In the genomic region with DNA sequence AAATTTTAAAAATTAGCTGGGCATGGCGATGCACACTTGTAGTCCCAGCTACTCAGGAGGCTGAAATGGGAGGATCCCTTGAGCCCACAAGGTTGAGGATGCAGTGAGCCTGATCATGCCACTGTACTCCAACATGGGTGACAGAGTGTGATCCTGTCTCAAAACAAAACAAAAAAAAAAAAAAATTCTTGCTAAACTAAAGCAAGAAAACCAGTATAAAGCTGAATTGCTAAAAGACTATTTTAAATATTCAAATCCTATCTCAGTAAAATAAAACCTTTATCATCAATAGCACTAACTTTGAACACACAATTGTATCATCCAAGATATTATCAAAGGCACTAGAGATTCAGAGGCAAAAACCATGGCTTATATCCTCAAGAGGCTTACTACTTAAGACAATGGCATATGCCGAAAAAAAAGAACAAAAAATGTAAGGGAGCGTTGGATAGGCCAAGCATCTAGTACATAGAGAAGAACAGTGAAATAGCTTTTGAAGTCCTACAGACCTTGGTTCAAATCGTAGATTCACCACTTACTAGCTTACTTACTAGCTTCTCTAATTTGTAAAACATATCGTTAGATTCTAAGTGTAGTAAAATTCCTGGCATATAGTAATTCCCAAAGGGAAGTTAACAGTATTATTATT, we compare ENCODE assay signal across 1 cellular context.
TF ChIP-seq lines count a peak whose summit lies in the region.

No MANE protein-coding gene starts in this region.

TF ChIP-seq in K562, 482 proteins besides CTCF, POLR2A, EP300 and RAD21 (continued from another document and continues in another):
- TF ChIP-seq, protein P1, sequence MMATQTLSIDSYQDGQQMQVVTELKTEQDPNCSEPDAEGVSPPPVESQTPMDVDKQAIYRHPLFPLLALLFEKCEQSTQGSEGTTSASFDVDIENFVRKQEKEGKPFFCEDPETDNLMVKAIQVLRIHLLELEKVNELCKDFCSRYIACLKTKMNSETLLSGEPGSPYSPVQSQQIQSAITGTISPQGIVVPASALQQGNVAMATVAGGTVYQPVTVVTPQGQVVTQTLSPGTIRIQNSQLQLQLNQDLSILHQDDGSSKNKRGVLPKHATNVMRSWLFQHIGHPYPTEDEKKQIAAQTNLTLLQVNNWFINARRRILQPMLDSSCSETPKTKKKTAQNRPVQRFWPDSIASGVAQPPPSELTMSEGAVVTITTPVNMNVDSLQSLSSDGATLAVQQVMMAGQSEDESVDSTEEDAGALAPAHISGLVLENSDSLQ (IDR thresholded peaks at IDR 0.05) = no peak
- TF ChIP-seq CBFA2T3 (IDR thresholded peaks at IDR 0.05) = no peak
- no peak for TF ChIP-seq MTA3 (IDR thresholded peaks at IDR 0.05; ENCODE audit: borderline replicate concordance)
- TF ChIP-seq, protein P2, sequence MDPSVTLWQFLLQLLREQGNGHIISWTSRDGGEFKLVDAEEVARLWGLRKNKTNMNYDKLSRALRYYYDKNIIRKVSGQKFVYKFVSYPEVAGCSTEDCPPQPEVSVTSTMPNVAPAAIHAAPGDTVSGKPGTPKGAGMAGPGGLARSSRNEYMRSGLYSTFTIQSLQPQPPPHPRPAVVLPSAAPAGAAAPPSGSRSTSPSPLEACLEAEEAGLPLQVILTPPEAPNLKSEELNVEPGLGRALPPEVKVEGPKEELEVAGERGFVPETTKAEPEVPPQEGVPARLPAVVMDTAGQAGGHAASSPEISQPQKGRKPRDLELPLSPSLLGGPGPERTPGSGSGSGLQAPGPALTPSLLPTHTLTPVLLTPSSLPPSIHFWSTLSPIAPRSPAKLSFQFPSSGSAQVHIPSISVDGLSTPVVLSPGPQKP (CRISPR knock-in tag; IDR thresholded peaks at IDR 0.05) = no peak
- TF ChIP-seq ILK (tag; IDR thresholded peaks at IDR 0.05; ENCODE audit: borderline replicate concordance, low read depth) = no peak
- TF ChIP-seq KDM1A (IDR thresholded peaks at IDR 0.05) = no peak
- TF ChIP-seq MAFK (IDR thresholded peaks at IDR 0.05; ENCODE audit: low read length) = no peak
- TF ChIP-seq, protein P3, sequence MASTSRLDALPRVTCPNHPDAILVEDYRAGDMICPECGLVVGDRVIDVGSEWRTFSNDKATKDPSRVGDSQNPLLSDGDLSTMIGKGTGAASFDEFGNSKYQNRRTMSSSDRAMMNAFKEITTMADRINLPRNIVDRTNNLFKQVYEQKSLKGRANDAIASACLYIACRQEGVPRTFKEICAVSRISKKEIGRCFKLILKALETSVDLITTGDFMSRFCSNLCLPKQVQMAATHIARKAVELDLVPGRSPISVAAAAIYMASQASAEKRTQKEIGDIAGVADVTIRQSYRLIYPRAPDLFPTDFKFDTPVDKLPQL (IDR thresholded peaks at IDR 0.05; ENCODE audit: extremely low read depth, insufficient read length) = no peak
- TF ChIP-seq MXD1 (CRISPR knock-in tag; IDR thresholded peaks at IDR 0.05; ENCODE audit: borderline replicate concordance, poor library complexity, severe bottlenecking) = no peak
- no peak for TF ChIP-seq SIRT6 (IDR thresholded peaks at IDR 0.05; ENCODE audit: low read depth, low read length)
- no peak for TF ChIP-seq ZNF239 (CRISPR knock-in tag; IDR thresholded peaks at IDR 0.05)
- TF ChIP-seq CREB3L1 (IDR thresholded peaks at IDR 0.05; ENCODE audit: borderline replicate concordance, low read depth) = no peak
- no peak for TF ChIP-seq RBM15 (IDR thresholded peaks at IDR 0.05; ENCODE audit: insufficient read depth, low read length)
- no peak for TF ChIP-seq PPARD (CRISPR knock-in tag; IDR thresholded peaks at IDR 0.05)
- TF ChIP-seq SFPQ (IDR thresholded peaks at IDR 0.05; ENCODE audit: low read depth, low read length) = no peak
- TF ChIP-seq TAF9B (IDR thresholded peaks at IDR 0.05; ENCODE audit: partially characterized antibody) = no peak
- TF ChIP-seq, protein P4, sequence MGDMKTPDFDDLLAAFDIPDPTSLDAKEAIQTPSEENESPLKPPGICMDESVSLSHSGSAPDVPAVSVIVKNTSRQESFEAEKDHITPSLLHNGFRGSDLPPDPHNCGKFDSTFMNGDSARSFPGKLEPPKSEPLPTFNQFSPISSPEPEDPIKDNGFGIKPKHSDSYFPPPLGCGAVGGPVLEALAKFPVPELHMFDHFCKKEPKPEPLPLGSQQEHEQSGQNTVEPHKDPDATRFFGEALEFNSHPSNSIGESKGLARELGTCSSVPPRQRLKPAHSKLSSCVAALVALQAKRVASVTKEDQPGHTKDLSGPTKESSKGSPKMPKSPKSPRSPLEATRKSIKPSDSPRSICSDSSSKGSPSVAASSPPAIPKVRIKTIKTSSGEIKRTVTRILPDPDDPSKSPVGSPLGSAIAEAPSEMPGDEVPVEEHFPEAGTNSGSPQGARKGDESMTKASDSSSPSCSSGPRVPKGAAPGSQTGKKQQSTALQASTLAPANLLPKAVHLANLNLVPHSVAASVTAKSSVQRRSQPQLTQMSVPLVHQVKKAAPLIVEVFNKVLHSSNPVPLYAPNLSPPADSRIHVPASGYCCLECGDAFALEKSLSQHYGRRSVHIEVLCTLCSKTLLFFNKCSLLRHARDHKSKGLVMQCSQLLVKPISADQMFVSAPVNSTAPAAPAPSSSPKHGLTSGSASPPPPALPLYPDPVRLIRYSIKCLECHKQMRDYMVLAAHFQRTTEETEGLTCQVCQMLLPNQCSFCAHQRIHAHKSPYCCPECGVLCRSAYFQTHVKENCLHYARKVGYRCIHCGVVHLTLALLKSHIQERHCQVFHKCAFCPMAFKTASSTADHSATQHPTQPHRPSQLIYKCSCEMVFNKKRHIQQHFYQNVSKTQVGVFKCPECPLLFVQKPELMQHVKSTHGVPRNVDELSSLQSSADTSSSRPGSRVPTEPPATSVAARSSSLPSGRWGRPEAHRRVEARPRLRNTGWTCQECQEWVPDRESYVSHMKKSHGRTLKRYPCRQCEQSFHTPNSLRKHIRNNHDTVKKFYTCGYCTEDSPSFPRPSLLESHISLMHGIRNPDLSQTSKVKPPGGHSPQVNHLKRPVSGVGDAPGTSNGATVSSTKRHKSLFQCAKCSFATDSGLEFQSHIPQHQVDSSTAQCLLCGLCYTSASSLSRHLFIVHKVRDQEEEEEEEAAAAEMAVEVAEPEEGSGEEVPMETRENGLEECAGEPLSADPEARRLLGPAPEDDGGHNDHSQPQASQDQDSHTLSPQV (IDR thresholded peaks at IDR 0.05) = 0 out of 2 replicates have a peak, but pooled peaks have one; percentile 16
- TF ChIP-seq CTBP1 (IDR thresholded peaks at IDR 0.05; ENCODE audit: borderline replicate concordance) = no peak
- no peak for TF ChIP-seq E4F1 (CRISPR knock-in tag; IDR thresholded peaks at IDR 0.05; ENCODE audit: borderline replicate concordance)
- TF ChIP-seq TCFL5 (CRISPR knock-in tag; conservative IDR thresholded peaks at IDR 0.05) = no peak
- TF ChIP-seq NEUROD1 (IDR thresholded peaks at IDR 0.05; ENCODE audit: borderline replicate concordance, low read depth, low read length, partially characterized antibody) = no peak
- TF ChIP-seq E2F4 (CRISPR knock-in tag; IDR thresholded peaks at IDR 0.05; ENCODE audit: low read depth) = no peak
- TF ChIP-seq SRF (CRISPR knock-in tag; IDR thresholded peaks at IDR 0.05) = no peak
- no peak for TF ChIP-seq ZNF24 (IDR thresholded peaks at IDR 0.05)
- no peak for TF ChIP-seq ZNF436 (CRISPR knock-in tag; IDR thresholded peaks at IDR 0.05)
- TF ChIP-seq XRCC5 (IDR thresholded peaks at IDR 0.05; ENCODE audit: low read depth, low read length) = no peak
- 0 out of 2 replicates have a peak, but pooled peaks have one; percentile 36 for TF ChIP-seq SOX6 (IDR thresholded peaks at IDR 0.05)
- no peak for TF ChIP-seq ZNF324 (CRISPR knock-in tag; IDR thresholded peaks at IDR 0.05)
- no peak for TF ChIP-seq GABPB1 (CRISPR knock-in tag; IDR thresholded peaks at IDR 0.05)
- 0 out of 2 replicates have a peak, but pooled peaks have one; percentile 8 for TF ChIP-seq ADNP (tag; IDR thresholded peaks at IDR 0.05)
- TF ChIP-seq CSDE1 (IDR thresholded peaks at IDR 0.05) = no peak
- TF ChIP-seq HMGXB4 (CRISPR knock-in tag; IDR thresholded peaks at IDR 0.05) = no peak
- no peak for TF ChIP-seq TRIM25 (IDR thresholded peaks at IDR 0.05; ENCODE audit: borderline replicate concordance)
- TF ChIP-seq, protein P5, sequence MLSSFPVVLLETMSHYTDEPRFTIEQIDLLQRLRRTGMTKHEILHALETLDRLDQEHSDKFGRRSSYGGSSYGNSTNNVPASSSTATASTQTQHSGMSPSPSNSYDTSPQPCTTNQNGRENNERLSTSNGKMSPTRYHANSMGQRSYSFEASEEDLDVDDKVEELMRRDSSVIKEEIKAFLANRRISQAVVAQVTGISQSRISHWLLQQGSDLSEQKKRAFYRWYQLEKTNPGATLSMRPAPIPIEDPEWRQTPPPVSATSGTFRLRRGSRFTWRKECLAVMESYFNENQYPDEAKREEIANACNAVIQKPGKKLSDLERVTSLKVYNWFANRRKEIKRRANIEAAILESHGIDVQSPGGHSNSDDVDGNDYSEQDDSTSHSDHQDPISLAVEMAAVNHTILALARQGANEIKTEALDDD (IDR thresholded peaks at IDR 0.05) = peak; percentile 56; the same call in 1 of the 2 replicates
